In genomic region chr11:105723269-105723668, GRCh38 we compare ENCODE assay signal across 8 cellular contexts.
"Had no signal": no experiment of that assay in that cellular context is flagged by ENCODE, and none has a peak within 500 bp of the region (broad histone marks: within the 10 kb centered on the region; RNA-seq: fewer than 3 reads in every experiment).

No MANE protein-coding gene starts in this region.

- H3K4me3 ChIP-seq: GM23338, HAP-1 had no signal

- H3K4me2 ChIP-seq: GM23338, KMS-11 had no signal

- H3K4me1 ChIP-seq: HAP-1 had no signal

- ATAC-seq: GM23338, HCT116 had no signal

- DNase-seq: H7, Karpas-422, KBM-7 had no signal

- H3K9me3 ChIP-seq: HAP-1 had no signal

- H3K27ac ChIP-seq: KMS-11 had no signal

- H3K9ac ChIP-seq: KMS-11 had no signal

- H2AFZ ChIP-seq: GM23338 had no signal

- H3K36me3 ChIP-seq: HAP-1 had no signal

- FAIRE-seq: HTR-8/SVneo had no signal
